In the genomic region with DNA sequence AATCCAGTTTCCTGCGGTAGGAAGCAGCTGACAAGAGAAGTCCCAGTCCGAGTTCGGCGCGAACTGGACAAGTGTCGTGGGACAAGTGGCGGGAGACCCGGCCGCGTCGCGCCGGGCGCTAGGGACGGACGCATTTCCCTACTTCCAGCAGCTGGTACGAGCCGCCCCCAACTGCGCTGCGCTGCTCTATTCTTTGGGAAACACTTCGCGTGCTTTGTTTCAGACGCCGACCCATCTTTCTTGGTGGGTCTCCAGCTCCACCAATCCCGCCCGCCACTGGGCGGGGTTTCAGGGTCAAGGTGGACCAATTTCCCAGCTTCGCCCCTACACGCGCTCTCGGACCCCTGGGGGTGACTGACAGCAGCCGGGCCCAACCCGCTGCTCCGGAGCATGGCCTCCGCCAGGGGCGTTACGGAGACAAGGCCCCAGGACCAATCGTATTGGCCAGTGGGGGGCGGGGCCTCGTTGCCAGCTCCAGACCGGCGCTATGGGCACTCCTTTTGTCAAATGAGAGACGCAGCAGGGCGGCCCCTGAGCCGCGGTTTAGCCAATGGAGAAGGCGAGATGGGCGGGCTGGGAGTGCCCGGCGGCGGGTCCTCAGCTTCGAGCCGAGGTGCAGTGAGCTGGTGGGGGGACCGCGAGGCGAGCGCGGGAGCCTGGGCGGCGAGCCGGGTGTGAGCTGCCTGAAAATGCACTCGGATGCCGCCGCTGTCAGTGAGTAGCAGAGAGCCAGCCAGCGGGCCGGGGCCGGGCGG, we compare ENCODE assay signal across 2 cellular contexts.
TF ChIP-seq lines count a peak whose summit lies in the region.

TSS of gene DCUN1D4 (plus strand) at position 600 of the 755 bp plus-strand sequence. CDS start at position 690, 90 bp downstream.

TF ChIP-seq in HCT116, 20 proteins besides CTCF, POLR2A, EP300 and RAD21 (continued from another document):
- TF ChIP-seq CEBPB (IDR thresholded peaks at IDR 0.05; ENCODE audit: low read depth) (no peak), FOSL1 (IDR thresholded peaks at IDR 0.05; ENCODE audit: low read depth) (no peak), EGR1 (IDR thresholded peaks at IDR 0.05; ENCODE audit: low read depth) (no peak), TCF7L2 (IDR thresholded peaks at IDR 0.05; ENCODE audit: borderline replicate concordance, extremely low read depth, insufficient read depth, insufficient read length) (no peak), SRF (IDR thresholded peaks at IDR 0.05; ENCODE audit: low read depth) (no peak), ZNF274 (IDR thresholded peaks at IDR 0.05; ENCODE audit: low read depth, low read length) (no peak), JUND (IDR thresholded peaks at IDR 0.05) (no peak), CBX3 (IDR thresholded peaks at IDR 0.05; ENCODE audit: low read depth) (no peak), SIN3A (IDR thresholded peaks at IDR 0.05; ENCODE audit: low read depth) (no peak), ZFX (IDR thresholded peaks at IDR 0.05) (no peak), POLR2AphosphoS5 (IDR thresholded peaks at IDR 0.05; ENCODE audit: low read depth, low read length) (peak; percentile 28)
- TF ChIP-seq, protein P1, sequence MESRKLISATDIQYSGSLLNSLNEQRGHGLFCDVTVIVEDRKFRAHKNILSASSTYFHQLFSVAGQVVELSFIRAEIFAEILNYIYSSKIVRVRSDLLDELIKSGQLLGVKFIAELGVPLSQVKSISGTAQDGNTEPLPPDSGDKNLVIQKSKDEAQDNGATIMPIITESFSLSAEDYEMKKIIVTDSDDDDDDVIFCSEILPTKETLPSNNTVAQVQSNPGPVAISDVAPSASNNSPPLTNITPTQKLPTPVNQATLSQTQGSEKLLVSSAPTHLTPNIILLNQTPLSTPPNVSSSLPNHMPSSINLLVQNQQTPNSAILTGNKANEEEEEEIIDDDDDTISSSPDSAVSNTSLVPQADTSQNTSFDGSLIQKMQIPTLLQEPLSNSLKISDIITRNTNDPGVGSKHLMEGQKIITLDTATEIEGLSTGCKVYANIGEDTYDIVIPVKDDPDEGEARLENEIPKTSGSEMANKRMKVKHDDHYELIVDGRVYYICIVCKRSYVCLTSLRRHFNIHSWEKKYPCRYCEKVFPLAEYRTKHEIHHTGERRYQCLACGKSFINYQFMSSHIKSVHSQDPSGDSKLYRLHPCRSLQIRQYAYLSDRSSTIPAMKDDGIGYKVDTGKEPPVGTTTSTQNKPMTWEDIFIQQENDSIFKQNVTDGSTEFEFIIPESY (IDR thresholded peaks at IDR 0.05; ENCODE audit: extremely low read depth, insufficient replicate concordance, low read length) = no peak
- TF ChIP-seq, protein P2, sequence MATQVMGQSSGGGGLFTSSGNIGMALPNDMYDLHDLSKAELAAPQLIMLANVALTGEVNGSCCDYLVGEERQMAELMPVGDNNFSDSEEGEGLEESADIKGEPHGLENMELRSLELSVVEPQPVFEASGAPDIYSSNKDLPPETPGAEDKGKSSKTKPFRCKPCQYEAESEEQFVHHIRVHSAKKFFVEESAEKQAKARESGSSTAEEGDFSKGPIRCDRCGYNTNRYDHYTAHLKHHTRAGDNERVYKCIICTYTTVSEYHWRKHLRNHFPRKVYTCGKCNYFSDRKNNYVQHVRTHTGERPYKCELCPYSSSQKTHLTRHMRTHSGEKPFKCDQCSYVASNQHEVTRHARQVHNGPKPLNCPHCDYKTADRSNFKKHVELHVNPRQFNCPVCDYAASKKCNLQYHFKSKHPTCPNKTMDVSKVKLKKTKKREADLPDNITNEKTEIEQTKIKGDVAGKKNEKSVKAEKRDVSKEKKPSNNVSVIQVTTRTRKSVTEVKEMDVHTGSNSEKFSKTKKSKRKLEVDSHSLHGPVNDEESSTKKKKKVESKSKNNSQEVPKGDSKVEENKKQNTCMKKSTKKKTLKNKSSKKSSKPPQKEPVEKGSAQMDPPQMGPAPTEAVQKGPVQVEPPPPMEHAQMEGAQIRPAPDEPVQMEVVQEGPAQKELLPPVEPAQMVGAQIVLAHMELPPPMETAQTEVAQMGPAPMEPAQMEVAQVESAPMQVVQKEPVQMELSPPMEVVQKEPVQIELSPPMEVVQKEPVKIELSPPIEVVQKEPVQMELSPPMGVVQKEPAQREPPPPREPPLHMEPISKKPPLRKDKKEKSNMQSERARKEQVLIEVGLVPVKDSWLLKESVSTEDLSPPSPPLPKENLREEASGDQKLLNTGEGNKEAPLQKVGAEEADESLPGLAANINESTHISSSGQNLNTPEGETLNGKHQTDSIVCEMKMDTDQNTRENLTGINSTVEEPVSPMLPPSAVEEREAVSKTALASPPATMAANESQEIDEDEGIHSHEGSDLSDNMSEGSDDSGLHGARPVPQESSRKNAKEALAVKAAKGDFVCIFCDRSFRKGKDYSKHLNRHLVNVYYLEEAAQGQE (IDR thresholded peaks at IDR 0.05; ENCODE audit: low read depth) = no peak

TF ChIP-seq in neural cell, 6 proteins besides CTCF, POLR2A, EP300 and RAD21 (continued from another document):
- TF ChIP-seq, protein P2 (IDR thresholded peaks at IDR 0.05; ENCODE audit: borderline replicate concordance) = peak; percentile 62
- TF ChIP-seq EZH2 (IDR thresholded peaks at IDR 0.05; ENCODE audit: borderline replicate concordance, insufficient read depth, low read length, poor library complexity, severe bottlenecking) (no peak), SMC3 (conservative IDR thresholded peaks at IDR 0.05; ENCODE audit: poor library complexity) (no peak), MXI1 (conservative IDR thresholded peaks at IDR 0.05; ENCODE audit: poor library complexity, severe bottlenecking) (peak; percentile 78)
